1 cellular context compared by ENCODE assay signal in genomic region chr3:197427013-197427412, GRCh38.
TF ChIP-seq lines count a peak whose summit lies in the region.

No MANE protein-coding gene starts in this region.

TF ChIP-seq in SK-N-SH, 30 proteins besides CTCF, POLR2A, EP300 and RAD21 (continued from another document):
- TF ChIP-seq TAF1 (IDR thresholded peaks at IDR 0.05; ENCODE audit: borderline replicate concordance, low read depth, low read length) = no peak
- no peak for TF ChIP-seq JUND (IDR thresholded peaks at IDR 0.05)
- peak; percentile 87; the same call in 1 of the 2 replicates for TF ChIP-seq MXI1 (IDR thresholded peaks at IDR 0.05; ENCODE audit: low read depth, low read length)
- TF ChIP-seq TEAD4 (IDR thresholded peaks at IDR 0.05; ENCODE audit: borderline replicate concordance, insufficient read depth) = no peak
- TF ChIP-seq FOSL2 (IDR thresholded peaks at IDR 0.05; ENCODE audit: borderline replicate concordance, low read depth) = no peak
- TF ChIP-seq RFX5 (IDR thresholded peaks at IDR 0.05; ENCODE audit: low read length) = peak; percentile 54; the same call in 1 of the 2 replicates
- no peak for TF ChIP-seq REST (IDR thresholded peaks at IDR 0.05; ENCODE audit: low read depth, low read length)
- no peak for TF ChIP-seq USF1 (IDR thresholded peaks at IDR 0.05; ENCODE audit: borderline replicate concordance, low read depth)
